16 cellular contexts compared by ENCODE assay signal in the genomic region with DNA sequence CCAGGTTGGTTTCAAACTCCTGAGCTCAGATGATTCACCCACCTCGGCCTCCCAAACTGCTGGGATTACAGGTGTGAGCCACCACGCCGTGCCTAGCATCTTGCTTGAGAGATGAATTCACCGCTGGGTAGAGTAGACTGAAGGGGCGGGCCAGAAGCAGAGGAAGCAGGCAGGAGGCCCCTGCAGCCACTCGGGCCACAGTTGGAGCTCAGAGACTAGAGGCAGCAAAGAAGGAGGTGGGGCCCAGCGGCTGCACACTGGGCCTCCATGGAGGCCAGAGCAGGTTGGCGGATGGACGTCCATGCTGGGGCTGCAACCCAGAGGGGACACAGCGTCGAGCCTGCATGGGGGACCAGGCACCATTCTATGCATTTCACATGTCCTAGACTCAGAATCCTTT.
DNase-seq lines count a peak whose midpoint lies in the region; ATAC-seq and TF ChIP-seq lines count a peak whose summit lies in the region.
"Had no signal": no experiment of that assay in that cellular context is flagged by ENCODE, and none has a peak within 500 bp of the region (broad histone marks: within the 10 kb centered on the region; RNA-seq: fewer than 3 reads in every experiment).

No MANE protein-coding gene starts in this region.

- no peaks in the 10 kb centered on the region for H3K9me2 ChIP-seq in PC-9 (ENCODE audit: insufficient read depth)

- peaks cover 7% of the 10 kb centered on the region; the same call in 1 of the 2 replicates for H3K79me2 ChIP-seq in PC-9 (ENCODE audit: low read depth)

- intact Hi-C loops in PC-9 (cut with micrococcal nuclease; ENCODE audit: unreplicated experiment), result no loop called here
- intact Hi-C loops in mucosa of descending colon (cut with DNase I, micrococcal nuclease), result no loop called here

- ATAC-seq in mucosa of descending colon (no peak), GM18858 (IDR thresholded peaks at IDR 0.05; ENCODE audit: unreplicated experiment) (no peak)

- no peaks in the 10 kb centered on the region for H3K36me3 Mint-ChIP-seq in progenitor cell of endocrine pancreas (ENCODE audit: insufficient read depth)

- H3K27me3 Mint-ChIP-seq in progenitor cell of endocrine pancreas, result peaks cover 15% of the 10 kb centered on the region

- H3K4me1 ChIP-seq in BLaER1 (peaks cover 92% of the 10 kb centered on the region), PC-9 (replicated peaks; ENCODE audit: insufficient read depth) (peaks cover 91% of the 10 kb centered on the region), mucosa of descending colon (ENCODE audit: low read depth) (peaks cover 14% of the 10 kb centered on the region)

- peaks cover 12% of the 10 kb centered on the region for H3K4me1 Mint-ChIP-seq in progenitor cell of endocrine pancreas (ENCODE audit: low read depth)

- peak overlapping the region; percentile 24 for H3K27ac Mint-ChIP-seq in progenitor cell of endocrine pancreas
- H3K27ac Mint-ChIP-seq: CD4-positive, alpha-beta T cell; H9 had no signal

- no peak overlapping the region for H2AFZ ChIP-seq in PC-9

- CTCF ChIA-PET in PC-9 (lab: Charles Lee), result interaction anchor here (0.6 kb wide), 1 partner anchor 542 kb away, joined by 8 read pairs; no protein-coding TSS in a partner anchor

- peaks cover 28% of the 10 kb centered on the region for H4K20me1 ChIP-seq in BLaER1
- no peaks in the 10 kb centered on the region for H4K20me1 ChIP-seq in PC-9 (ENCODE audit: insufficient read depth)

- POLR2A ChIA-PET in PC-9 (lab: Charles Lee; ENCODE audit: unreplicated experiment), result interaction anchor here (0.6 to 0.7 kb wide), 2 partner anchors 55 to 91 kb away, joined by 3 to 9 read pairs; no protein-coding TSS in a partner anchor

- H3K36me3 ChIP-seq in BLaER1 (no peaks in the 10 kb centered on the region), PC-9 (ENCODE audit: low read depth) (no peaks in the 10 kb centered on the region), mucosa of descending colon (ENCODE audit: low read depth) (no peaks in the 10 kb centered on the region)
- H3K36me3 ChIP-seq: BE2C had no signal

- H3K9me3 ChIP-seq in BLaER1, result no peaks in the 10 kb centered on the region
- no peaks in the 10 kb centered on the region for H3K9me3 ChIP-seq in PC-9 (ENCODE audit: insufficient read depth, low read depth)
- H3K9me3 ChIP-seq in mucosa of descending colon, result no peaks in the 10 kb centered on the region
- H3K9me3 ChIP-seq: BE2C had no signal

- H3K9me3 Mint-ChIP-seq in progenitor cell of endocrine pancreas (ENCODE audit: low read depth), result no peaks in the 10 kb centered on the region
- H3K9me3 Mint-ChIP-seq: CD4-positive, alpha-beta T cell; H9 had no signal

- H3K4me2 ChIP-seq in BLaER1, result peak overlapping the region; percentile 87; the same call in 1 of the 2 replicates
- H3K4me2 ChIP-seq in PC-9, result no peak overlapping the region; the same call in 1 of the 2 replicates

- H3K4me3 ChIP-seq in BLaER1, result no peak overlapping the region
- H3K4me3 ChIP-seq in PC-9, result no peak overlapping the region
- H3K4me3 ChIP-seq in mucosa of descending colon, result no peak overlapping the region

- DNase-seq in PC-9 (no peak), mucosa of descending colon (peak in 2 of 3 donors; percentile 17 to 28), progenitor cell of endocrine pancreas (ENCODE audit: low spot score, unreplicated experiment) (no peak), NCI-H1092 (lab: John Stamatoyannopoulos, UW) (no peak), D341Med (ENCODE audit: low spot score) (no peak), HCEC 1CT (no peak)
- DNase-seq: ACHN; BE2C; CD4-positive, alpha-beta T cell; DMS79 treated with DMSO at 0.1 percent for 48 hours; GF-D8; H9 had no signal

- no peak overlapping the region for H3K4me3 Mint-ChIP-seq in progenitor cell of endocrine pancreas (ENCODE audit: low read depth)
- H3K4me3 Mint-ChIP-seq: CD4-positive, alpha-beta T cell; H9 had no signal

- H3K27ac ChIP-seq in BLaER1, result no peak overlapping the region
- peak overlapping the region; percentile 70 for H3K27ac ChIP-seq in PC-9
- H3K27ac ChIP-seq: C4-2B, HL-60 had no signal

- H3F3A ChIP-seq in PC-9 (ENCODE audit: insufficient read depth, low read depth), result peaks cover 26% of the 10 kb centered on the region; the same call in 1 of the 2 replicates

- no peak overlapping the region for H3K9ac ChIP-seq in BLaER1

- no TSS peak for BruUV-seq in PC-9 (replicated peaks; lab: Mats Ljungman, UMichigan)

- no peak for TF ChIP-seq CTCF in PC-9 (conservative IDR thresholded peaks at IDR 0.05)
- TF ChIP-seq CTCF in mucosa of descending colon (IDR thresholded peaks at IDR 0.05), result no peak
- TF ChIP-seq CTCF in progenitor cell of endocrine pancreas (IDR thresholded peaks at IDR 0.05; ENCODE audit: unreplicated experiment), result no peak

- H3K27me3 ChIP-seq in BLaER1, result 0 out of 2 replicates have a peak, but pooled peaks cover 13% of the 10 kb centered on the region
- H3K27me3 ChIP-seq in PC-9 (ENCODE audit: insufficient read depth, low read depth), result no peaks in the 10 kb centered on the region
- H3K27me3 ChIP-seq: BE2C had no signal

Comparison
In these comparisons a context has a peak if more than half of its experiments do, and no peak if none do; other contexts are left out.
1. DNase-seq: peak in mucosa of descending colon (2 of 3); none in PC-9 (0 of 2), progenitor cell of endocrine pancreas (single experiment), NCI-H1092 (single experiment), D341Med (single experiment) and HCEC 1CT (single experiment).